9 cellular contexts compared by ENCODE assay signal in the genomic region with DNA sequence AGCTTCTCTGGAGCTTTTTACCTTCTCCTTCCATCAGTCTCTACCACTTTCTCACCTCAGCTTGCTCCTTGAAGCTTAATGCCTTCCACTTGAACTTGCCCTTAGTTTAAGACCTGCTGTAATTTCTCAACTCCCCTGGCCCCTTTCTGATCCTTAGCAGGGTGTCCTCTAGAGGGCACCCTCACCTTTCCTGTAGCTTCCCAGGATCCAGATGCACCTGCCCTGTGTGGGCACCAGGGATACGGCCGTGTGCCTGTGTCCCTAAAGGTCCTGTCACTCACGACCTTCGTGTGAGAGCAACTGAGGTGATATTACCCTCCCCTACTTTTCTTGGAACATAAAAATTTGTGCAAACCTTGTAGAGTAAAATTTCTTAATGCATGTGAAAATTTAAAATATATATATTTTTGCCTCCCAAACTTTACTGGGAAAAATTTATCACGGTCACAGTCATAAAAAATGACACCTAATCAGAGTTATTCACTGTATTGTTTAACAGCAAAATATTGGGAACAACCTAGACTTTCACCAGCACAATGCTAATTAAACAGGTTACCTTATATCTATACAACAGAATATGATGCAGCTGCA.
DNase-seq lines count a peak whose midpoint lies in the region; ATAC-seq and TF ChIP-seq lines count a peak whose summit lies in the region.
"Had no signal": no experiment of that assay in that cellular context is flagged by ENCODE, and none has a peak within 500 bp of the region (broad histone marks: within the 10 kb centered on the region; RNA-seq: fewer than 3 reads in every experiment).

No MANE protein-coding gene starts in this region.

- peak; percentile 57 for DNase-seq in COLO829 (ENCODE audit: low spot score)
- DNase-seq in HCEC 1CT: peak; percentile 42
- DNase-seq in RWPE2 (ENCODE audit: low spot score): no peak
- peak; percentile 5 for DNase-seq in globus pallidus (ENCODE audit: low spot score)
- no peak for DNase-seq in islet precursor cell
- DNase-seq in DMS153 treated with DMSO at 0.1 percent for 48 hours (lab: John Stamatoyannopoulos, UW; ENCODE audit: unreplicated experiment): no peak

- H3K4me3 ChIP-seq in RWPE2 (ENCODE audit: severe bottlenecking): no peak overlapping the region
- H3K4me3 ChIP-seq: lung had no signal

- H3K27ac ChIP-seq in RWPE2 (ENCODE audit: poor library complexity, severe bottlenecking): no peak overlapping the region

- ATAC-seq in RWPE2 (ENCODE audit: low read depth) (peak; percentile 80; the same call in 2 of the 3 replicates), GM19452 (IDR thresholded peaks at IDR 0.05; ENCODE audit: unreplicated experiment) (no peak), HG03135 (IDR thresholded peaks at IDR 0.05; ENCODE audit: unreplicated experiment) (no peak)

- peaks cover 23% of the 10 kb centered on the region for H3K27me3 ChIP-seq in RWPE2 (ENCODE audit: insufficient read depth, poor library complexity, severe bottlenecking)

- H3K4me1 ChIP-seq in RWPE2 (ENCODE audit: insufficient read depth, poor library complexity, severe bottlenecking): no peaks in the 10 kb centered on the region

- H3K9me3 ChIP-seq in RWPE2 (ENCODE audit: severe bottlenecking): no peaks in the 10 kb centered on the region

- peak; percentile 91 for TF ChIP-seq CTCF in RWPE2 (IDR thresholded peaks at IDR 0.05; ENCODE audit: poor library complexity, severe bottlenecking)

- H3K36me3 ChIP-seq in RWPE2 (ENCODE audit: low read depth): no peaks in the 10 kb centered on the region

Comparison
In these comparisons a context has a peak if more than half of its experiments do, and no peak if none do; other contexts are left out.
1. DNase-seq: peak in COLO829 (single experiment), HCEC 1CT (single experiment) and globus pallidus (single experiment); none in RWPE2 (single experiment), islet precursor cell (single experiment) and DMS153 treated with DMSO at 0.1 percent for 48 hours (single experiment).